17 cellular contexts compared by ENCODE assay signal in genomic region chr10:97762816-97763215, GRCh38. TPM values are rescaled to one million over a fixed set of nuclear protein-coding genes. Genes with fewer than 3 reads are reported as not detected.
DNase-seq lines count a peak whose midpoint lies in the region; ATAC-seq and TF ChIP-seq lines count a peak whose summit lies in the region.
"Had no signal": no experiment of that assay in that cellular context is flagged by ENCODE, and none has a peak within 500 bp of the region (broad histone marks: within the 10 kb centered on the region; RNA-seq: fewer than 3 reads in every experiment).

No MANE protein-coding gene starts in this region.

- ATAC-seq in Right ventricle myocardium inferior (peak; percentile 58), upper lobe of right lung (peak; percentile 24), GM19395 (IDR thresholded peaks at IDR 0.05; ENCODE audit: unreplicated experiment) (no peak)

- no peaks in the 10 kb centered on the region for H3K9me3 ChIP-seq in upper lobe of right lung
- H3K9me3 ChIP-seq: esophagus squamous epithelium, stomach had no signal

- DNase-seq in Right ventricle myocardium inferior (ENCODE audit: missing footprints) (peak; percentile 64), cardiac septum (ENCODE audit: low spot score) (no peak), foreskin melanocyte (peak; percentile 44), medulla oblongata (ENCODE audit: extremely low spot score) (peak; percentile 13), upper lobe of right lung (peak; percentile 61), HUDEP-2 (lab: John Stamatoyannopoulos, UW; ENCODE audit: unreplicated experiment in 76 of 76) (no peak)
- no peak for DNase-seq in activated effector memory CD4-positive, alpha-beta T cell treated with anti-CD3 and anti-CD28 coated beads, Interleukin-2, amount 50 U/mL, for 16 hours
- DNase-seq: activated T-cell treated with anti-CD3 and anti-CD28 coated beads for 4 hours, cortex of kidney, esophagus squamous epithelium, immature natural killer cell, NCI-H1417, NCI-H510A treated with DMSO at 0.1 percent for 48 hours, PC-9, stomach had no signal

- no peak for TF ChIP-seq CTCF in upper lobe of right lung (IDR thresholded peaks at IDR 0.05)

- H3K4me3 ChIP-seq in upper lobe of right lung = no peak overlapping the region
- H3K4me3 ChIP-seq: esophagus squamous epithelium, PC-9, stomach had no signal

- peaks cover 28% of the 10 kb centered on the region for H3K36me3 ChIP-seq in upper lobe of right lung

- intact Hi-C loops in Right ventricle myocardium inferior (cut with DNase I) = loop anchor here (10.0 kb wide), 1 partner anchor 282 kb away; no protein-coding TSS in a partner anchor
- intact Hi-C loops in cardiac septum (cut with DNase I) = no loop called here
- intact Hi-C loops in upper lobe of right lung (cut with DNase I) = no loop called here

- no peaks in the 10 kb centered on the region for H3K4me1 ChIP-seq in upper lobe of right lung
- H3K4me1 ChIP-seq: esophagus squamous epithelium, stomach had no signal

- H3K27ac ChIP-seq in upper lobe of right lung = no peak overlapping the region
- H3K27ac ChIP-seq: 22Rv1, esophagus squamous epithelium, PC-9, stomach had no signal

- H3K27me3 ChIP-seq in upper lobe of right lung = no peaks in the 10 kb centered on the region

RNA-seq across cellular contexts. Expression of gene SFRP5, which starts 9.0 kb away (rescaled TPM):
- 2.5 TPM for total RNA-seq in Right ventricle myocardium inferior
- total RNA-seq in cardiac septum = 3.2 TPM
- total RNA-seq in upper lobe of right lung = 3.0 TPM
- total RNA-seq: PC-9 had no signal

RNA-seq across cellular contexts. Expression of gene ZFYVE27, which starts 25.9 kb away (rescaled TPM):
- total RNA-seq in Right ventricle myocardium inferior = 11.7 TPM
- 19.8 TPM for total RNA-seq in cardiac septum
- 29.4 TPM for total RNA-seq in upper lobe of right lung

RNA-seq across cellular contexts. Expression of gene MARVELD1, which starts 49.3 kb away (rescaled TPM):
- total RNA-seq in Right ventricle myocardium inferior (8.9 TPM), cardiac septum (8.6 TPM), upper lobe of right lung (43.8 TPM)

Comparison
In these comparisons a context has a peak if more than half of its experiments do, and no peak if none do; other contexts are left out.
1. DNase-seq: peak in Right ventricle myocardium inferior (single experiment), foreskin melanocyte (single experiment), medulla oblongata (single experiment) and upper lobe of right lung (single experiment); none in cardiac septum (single experiment), HUDEP-2 (0 of 76) and activated effector memory CD4-positive, alpha-beta T cell treated with anti-CD3 and anti-CD28 coated beads, Interleukin-2, amount 50 U/mL, for 16 hours (single experiment).